Comparison of ENCODE assay signal across 8 cellular contexts in the genomic region with DNA sequence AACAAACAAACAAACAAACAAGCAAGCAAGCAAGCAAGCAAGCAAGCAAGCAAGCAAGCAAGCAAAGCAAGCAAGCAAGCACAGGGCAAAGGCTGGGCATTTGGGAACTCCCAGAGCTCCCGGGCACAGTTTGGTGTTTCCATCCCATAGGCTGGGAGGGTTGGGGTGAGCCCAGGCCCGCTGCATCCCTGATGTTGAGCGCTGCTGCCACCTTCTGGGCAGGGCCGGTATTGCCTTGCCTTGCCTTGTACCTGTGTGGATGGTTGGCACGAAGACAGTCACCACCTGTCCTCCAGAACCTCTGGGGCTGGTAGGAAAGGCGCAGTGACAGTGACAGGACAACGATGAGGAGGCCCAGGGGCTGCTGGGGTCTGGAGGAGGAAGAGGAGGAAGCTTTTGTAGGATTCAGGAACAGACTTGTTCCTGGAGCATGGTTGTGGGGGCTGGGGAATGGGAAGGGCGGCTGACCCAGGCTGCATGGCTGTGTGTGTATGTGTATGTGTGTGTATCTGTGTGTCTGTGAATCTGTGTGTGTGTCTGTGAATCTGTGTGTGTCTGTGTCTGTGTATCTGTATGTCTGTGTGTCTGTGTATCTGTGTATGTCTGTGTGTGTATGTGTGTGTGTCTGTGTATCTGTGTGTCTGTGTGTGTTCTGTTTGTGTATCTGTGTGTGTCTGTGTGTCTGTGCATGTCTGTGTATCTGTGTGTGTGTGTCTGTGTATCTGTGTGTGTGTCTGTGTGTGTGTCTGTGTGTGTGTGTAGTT. TPM values are rescaled to one million over a fixed set of nuclear protein-coding genes. Genes with fewer than 3 reads are reported as not detected.
A peak's percentile ranks its signal among the peaks of the same experiment; 100 is the strongest.
DNase-seq lines count a peak whose midpoint lies in the region; ATAC-seq and TF ChIP-seq lines count a peak whose summit lies in the region.

No MANE protein-coding gene starts in this region.

- peak; percentile 98 for TF ChIP-seq CTCF in foreskin fibroblast (IDR thresholded peaks at IDR 0.05; ENCODE audit: low read depth, low read length)
- peak in 1 of 3 donors; percentile 85 for TF ChIP-seq CTCF in omental fat pad (IDR thresholded peaks at IDR 0.05)
- peak; percentile 95 for TF ChIP-seq CTCF in tibial artery (IDR thresholded peaks at IDR 0.05)

- H3K27me3 ChIP-seq in tibial artery = peaks cover 0 to 22% of the 10 kb centered on the region in 2 donors

- H3K27ac ChIP-seq in tibial artery = no peak overlapping the region

- H3K4me1 ChIP-seq in tibial artery = peaks cover 0 to 17% (median 13%) of the 10 kb centered on the region in 4 donors

- H3K9me3 ChIP-seq in tibial artery = no peaks in the 10 kb centered on the region

- H3K4me3 ChIP-seq in foreskin fibroblast (ENCODE audit: low read depth in 1 of 2, low read length in 2 of 2) = no peak overlapping the region
- H3K4me3 ChIP-seq in tibial artery = no peak overlapping the region

- no peaks in the 10 kb centered on the region for H3K36me3 ChIP-seq in tibial artery

- ATAC-seq in GM21737 (IDR thresholded peaks at IDR 0.05; ENCODE audit: unreplicated experiment) (peak; percentile 92), omental fat pad (ENCODE audit: low FRiP score) (peak; percentile 95)

- intact Hi-C loops in tibial artery (cut with DNase I; ENCODE audit: low total_unique reads) = loop anchor here (1.0 kb wide), 1 partner anchor 118 kb away; no protein-coding TSS in a partner anchor

- DNase-seq in DMS153 (lab: John Stamatoyannopoulos, UW) (peak; percentile 58), M059J (ENCODE audit: low read depth) (peak; percentile 77), SHP77 treated with DMSO at 0.1 percent for 48 hours (lab: John Stamatoyannopoulos, UW) (peak; percentile 45), foreskin fibroblast (peak in 1 of 2 donors; percentile 88), omental fat pad (ENCODE audit: low spot score) (peak; percentile 100), tibial artery (peak; percentile 90)
- peak; percentile 85 for DNase-seq in activated T-helper 9 cell treated with anti-CD3 and anti-CD28 coated beads, Interleukin-2, amount 50 U/mL, for 16 hours (ENCODE audit: low read depth)

RNA-seq across cellular contexts. Expression of gene STX1A, which starts 6.4 kb away (rescaled TPM):
- 16.0 and 23.7 TPM in 2 replicates for total RNA-seq in M059J (2014; rRNA removed; shearing (Covaris generic))
- total RNA-seq in omental fat pad = 10 to 100 TPM in 1 of 4 donors, 1 to 10 TPM in 3; 3.6 to 10.4 (median 4.8) TPM

RNA-seq across cellular contexts. Expression of gene ABHD11, which starts 12.7 kb away (rescaled TPM):
- 29.0 and 32.2 TPM in 2 replicates for total RNA-seq in M059J (2014; rRNA removed; shearing (Covaris generic))
- 10 to 100 TPM in 2 of 4 donors, 1 to 10 TPM in 2; 6.6 to 13.9 (median 9.4) TPM for total RNA-seq in omental fat pad

RNA-seq across cellular contexts. Expression of gene BUD23, which starts 42.5 kb away (rescaled TPM):
- 91.2 and 144 TPM in 2 replicates for total RNA-seq in M059J (2014; rRNA removed; shearing (Covaris generic))
- 10 to 100 TPM; 28.8 to 52.2 (median 45.0) TPM for total RNA-seq in omental fat pad

RNA-seq across cellular contexts. Expression of gene DNAJC30, which starts 42.6 kb away (rescaled TPM):
- total RNA-seq in M059J (2014; rRNA removed; shearing (Covaris generic)) = 1.1 and 1.8 TPM in 2 replicates
- 1 to 10 TPM; 4.0 to 5.3 (median 4.7) TPM for total RNA-seq in omental fat pad

RNA-seq across cellular contexts. Expression of gene CLDN3, which starts 44.2 kb away (rescaled TPM):
- total RNA-seq in M059J (2014; rRNA removed; shearing (Covaris generic)) = not detected in 2 replicates
- under 1 TPM in 1 of 4 donors, not detected in 3; 0.28 TPM for total RNA-seq in omental fat pad
